In genomic region chr2:65436169-65436824, GRCh38 we compare ENCODE assay signal across 1 cellular context.
TF ChIP-seq lines count a peak whose summit lies in the region.

No MANE protein-coding gene starts in this region.

TF ChIP-seq in HepG2, 621 proteins besides CTCF, POLR2A, EP300 and RAD21 (continued from another document and continues in another):
- TF ChIP-seq PBX3 (CRISPR knock-in tag; IDR thresholded peaks at IDR 0.05; ENCODE audit: borderline replicate concordance) (0 out of 2 replicates have a peak, but pooled peaks have one; percentile 47), THRA (CRISPR knock-in tag; IDR thresholded peaks at IDR 0.05; ENCODE audit: borderline replicate concordance) (peak; percentile 97), NR1H2 (CRISPR knock-in tag; IDR thresholded peaks at IDR 0.05; ENCODE audit: borderline replicate concordance, low read depth) (0 out of 2 replicates have a peak, but pooled peaks have one; percentile 49), ZSCAN25 (CRISPR knock-in tag; IDR thresholded peaks at IDR 0.05) (no peak), ZNF644 (CRISPR knock-in tag; IDR thresholded peaks at IDR 0.05; ENCODE audit: low read depth) (no peak), ZFP37 (CRISPR knock-in tag; IDR thresholded peaks at IDR 0.05; ENCODE audit: borderline replicate concordance) (no peak), ZNF800 (CRISPR knock-in tag; IDR thresholded peaks at IDR 0.05) (peak; percentile 36; the same call in 1 of the 2 replicates), ZBTB42 (CRISPR knock-in tag; IDR thresholded peaks at IDR 0.05) (0 out of 2 replicates have a peak, but pooled peaks have one; percentile 61), PAXIP1 (CRISPR knock-in tag; conservative IDR thresholded peaks at IDR 0.05) (peak; percentile 79), NFKBIZ (CRISPR knock-in tag; IDR thresholded peaks at IDR 0.05) (peak; percentile 48; the same call in 1 of the 2 replicates), SETDB1 (CRISPR knock-in tag; IDR thresholded peaks at IDR 0.05; ENCODE audit: borderline replicate concordance) (no peak), PCBP1 (IDR thresholded peaks at IDR 0.05; ENCODE audit: borderline replicate concordance, low read depth, low read length) (0 out of 2 replicates have a peak, but pooled peaks have one; percentile 71), NFIC (IDR thresholded peaks at IDR 0.05; ENCODE audit: low read length) (peak; percentile 67), IRF1 (CRISPR knock-in tag; IDR thresholded peaks at IDR 0.05; ENCODE audit: low read depth) (no peak), ZNF280B (CRISPR knock-in tag; IDR thresholded peaks at IDR 0.05; ENCODE audit: borderline replicate concordance) (no peak), ZBTB40 (IDR thresholded peaks at IDR 0.05) (no peak), ZBTB40 (CRISPR knock-in tag; IDR thresholded peaks at IDR 0.05) (0 out of 2 replicates have a peak, but pooled peaks have one; percentile 60), RNF2 (conservative IDR thresholded peaks at IDR 0.05; ENCODE audit: low read depth) (no peak), HNRNPH1 (optimal IDR thresholded peaks at IDR 0.05; ENCODE audit: low read depth, low read length) (no peak), ZNF577 (CRISPR knock-in tag; IDR thresholded peaks at IDR 0.05; ENCODE audit: borderline replicate concordance, low read depth) (no peak), PLRG1 (conservative IDR thresholded peaks at IDR 0.05) (no peak), RBM22 (optimal IDR thresholded peaks at IDR 0.05; ENCODE audit: low read length) (peak; percentile 80), ZNF605 (CRISPR knock-in tag; IDR thresholded peaks at IDR 0.05) (peak; percentile 77), BRD4 (CRISPR knock-in tag; IDR thresholded peaks at IDR 0.05) (peak; percentile 29; the same call in 1 of the 2 replicates), THAP8 (CRISPR knock-in tag; IDR thresholded peaks at IDR 0.05; ENCODE audit: borderline replicate concordance) (no peak), ZNF710 (CRISPR knock-in tag; IDR thresholded peaks at IDR 0.05; ENCODE audit: borderline replicate concordance) (no peak; the same call in 1 of the 2 replicates), KMT2A (CRISPR knock-in tag; IDR thresholded peaks at IDR 0.05) (peak; percentile 23; the same call in 1 of the 2 replicates), ZNF124 (CRISPR knock-in tag; IDR thresholded peaks at IDR 0.05) (no peak; the same call in 1 of the 2 replicates), ZBTB2 (CRISPR knock-in tag; IDR thresholded peaks at IDR 0.05; ENCODE audit: low read depth) (peak; percentile 94)
